Comparison of ENCODE assay signal across 8 cellular contexts in genomic region chr3:134449277-134449676, GRCh38. TPM values are rescaled to one million over a fixed set of nuclear protein-coding genes. Genes with fewer than 3 reads are reported as not detected.
DNase-seq lines count a peak whose midpoint lies in the region; ATAC-seq, FAIRE-seq and TF ChIP-seq lines count a peak whose summit lies in the region.

No MANE protein-coding gene starts in this region.

- H3K36me3 ChIP-seq in SK-N-SH (replicated peaks in 1 of 2; ENCODE audit: control insufficient read depth in 1 of 2, insufficient read depth in 2 of 2, low read length in 1 of 2) (no peaks in the 10 kb centered on the region), heart left ventricle (no peaks in the 10 kb centered on the region)

- H3K4me3 ChIP-seq in A549 (no peak overlapping the region), SK-N-SH (ENCODE audit: low read depth in 2 of 2, low read length in 1 of 2) (no peak overlapping the region), heart left ventricle (no peak overlapping the region)

- H3K4me1 ChIP-seq in A549 (no peaks in the 10 kb centered on the region), SK-N-SH (ENCODE audit: control insufficient read depth in 1 of 2, insufficient read depth in 2 of 2, low read depth in 1 of 2, low read length in 1 of 2) (no peaks in the 10 kb centered on the region), heart left ventricle (peaks cover 0 to 32% (median 20%) of the 10 kb centered on the region in 12 donors)

- TF ChIP-seq RAD21 in A549 (conservative IDR thresholded peaks at IDR 0.05 in 1 of 2, IDR thresholded peaks at IDR 0.05 in 1 of 2) (peak; percentile 36 to 62; a peak in 4 of 5 replicates), SK-N-SH (IDR thresholded peaks at IDR 0.05; ENCODE audit: low read length) (peak; percentile 55)

- H3F3A ChIP-seq in SK-N-SH (replicated peaks; ENCODE audit: insufficient read depth): no peaks in the 10 kb centered on the region

- no peaks in the 10 kb centered on the region for H3K36me3 Mint-ChIP-seq in stimulated activated effector memory CD8-positive, alpha-beta T cell treated with anti-CD3 and anti-CD28 coated beads, Interleukin-12 subunit alpha, Interleukin-12 subunit beta, amount 100 ng/mL, for 72 hours

- ATAC-seq in A549 (peak; percentile 66 to 88; a peak in 4 of 6 replicates), heart left ventricle (peak in 3 of 4 donors; percentile 31 to 73 (median 61)), GM19467 (IDR thresholded peaks at IDR 0.05; ENCODE audit: unreplicated experiment) (no peak)
- ATAC-seq in stimulated activated effector memory CD8-positive, alpha-beta T cell treated with anti-CD3 and anti-CD28 coated beads, Interleukin-12 subunit alpha, Interleukin-12 subunit beta, amount 100 ng/mL, for 72 hours: peak; percentile 9

- peaks cover 12% of the 10 kb centered on the region for H3K9me3 Mint-ChIP-seq in stimulated activated effector memory CD8-positive, alpha-beta T cell treated with anti-CD3 and anti-CD28 coated beads, Interleukin-12 subunit alpha, Interleukin-12 subunit beta, amount 100 ng/mL, for 72 hours

- H3K4me3 Mint-ChIP-seq in stimulated activated effector memory CD8-positive, alpha-beta T cell treated with anti-CD3 and anti-CD28 coated beads, Interleukin-12 subunit alpha, Interleukin-12 subunit beta, amount 100 ng/mL, for 72 hours: no peak overlapping the region

- DNase-seq in A549 (ENCODE audit: low read depth in 1 of 2, low spot score in 1 of 2): peak in 1 of 2 experiments; percentile 58
- peak; percentile 29 for DNase-seq in SK-N-SH
- peak in 1 of 5 donors; percentile 29 for DNase-seq in heart left ventricle
- peak in 1 of 2 donors; percentile 38 for DNase-seq in stimulated activated effector memory CD8-positive, alpha-beta T cell treated with anti-CD3 and anti-CD28 coated beads, Interleukin-12 subunit alpha, Interleukin-12 subunit beta, amount 100 ng/mL, for 72 hours (ENCODE audit: low spot score in 2 of 2)
- DNase-seq in UCSD-AML1 (lab: John Stamatoyannopoulos, UW; ENCODE audit: unreplicated experiment): no peak
- DNase-seq in epidermal melanocyte (ENCODE audit: insufficient read length, low spot score): no peak

- no peak overlapping the region for H3K9ac ChIP-seq in SK-N-SH

- H3K4me2 ChIP-seq in A549 (no peak overlapping the region), SK-N-SH (no peak overlapping the region)

- peak overlapping the region in 1 of 2 experiments; percentile 48; a peak in 1 of 6 replicates for H3K27ac ChIP-seq in A549
- H3K27ac ChIP-seq in SK-N-SH (ENCODE audit: low read depth in 2 of 2, low read length in 1 of 2): no peak overlapping the region
- no peak overlapping the region for H3K27ac ChIP-seq in heart left ventricle

- H3K27me3 ChIP-seq in SK-N-SH (ENCODE audit: insufficient read depth) (no peaks in the 10 kb centered on the region), heart left ventricle (peaks cover 0 to 1% (median 0%) of the 10 kb centered on the region in 9 donors)

- H3K9me3 ChIP-seq in A549 (0 out of 3 replicates have a peak, but pooled peaks cover 2% of the 10 kb centered on the region), SK-N-SH (no peaks in the 10 kb centered on the region), heart left ventricle (peaks cover 0 to 13% (median 0%) of the 10 kb centered on the region in 12 donors)

- no peaks in the 10 kb centered on the region for H3K4me1 Mint-ChIP-seq in stimulated activated effector memory CD8-positive, alpha-beta T cell treated with anti-CD3 and anti-CD28 coated beads, Interleukin-12 subunit alpha, Interleukin-12 subunit beta, amount 100 ng/mL, for 72 hours

- FAIRE-seq in A549 (lab: Jason Lieb, UNC): no peak

- intact Hi-C loops in heart left ventricle (cut with DNase I): loop anchor here in 2 of 10 donors (5.0 kb wide), 2 partner anchors 42 to 52 kb away; no protein-coding TSS in a partner anchor

- TF ChIP-seq CTCF in A549 (IDR thresholded peaks at IDR 0.05) (peak; percentile 21; the same call in 1 of the 3 replicates), GM12872 (IDR thresholded peaks at IDR 0.05; ENCODE audit: insufficient read depth, low read depth, low read length) (peak; percentile 41; the same call in 2 of the 3 replicates), SK-N-SH (IDR thresholded peaks at IDR 0.05) (peak; percentile 51), heart left ventricle (IDR thresholded peaks at IDR 0.05) (peak in 9 of 12 donors; percentile 19 to 53 (median 41))

- CTCF ChIA-PET in A549 (lab: Yijun Ruan, JAX) (interaction anchor here (1.0 to 2.3 kb wide), 9 partner anchors 10 to 91 kb away, joined by 3 to 9 read pairs (median 5); no protein-coding TSS in a partner anchor), SK-N-SH (lab: Yijun Ruan, JAX) (interaction anchor here (0.7 to 2.0 kb wide), 9 partner anchors 8 to 154 kb away, joined by 3 to 7 read pairs (median 3); no protein-coding TSS in a partner anchor)

- TF ChIP-seq POLR2A in A549 (IDR thresholded peaks at IDR 0.05; ENCODE audit: low read length) (no peak), heart left ventricle (IDR thresholded peaks at IDR 0.05) (no peak)

- H3K9me2 ChIP-seq in SK-N-SH: no peaks in the 10 kb centered on the region

- H2AFZ ChIP-seq in SK-N-SH (ENCODE audit: low read depth): no peak overlapping the region

- POLR2A ChIA-PET in A549 (lab: Yijun Ruan, JAX): no interaction called here
- POLR2A ChIA-PET in SK-N-SH (lab: Yijun Ruan, JAX): no interaction called here

- no peaks in the 10 kb centered on the region for H3K79me2 ChIP-seq in SK-N-SH (ENCODE audit: insufficient read depth)

- no peak overlapping the region for H3K27ac Mint-ChIP-seq in stimulated activated effector memory CD8-positive, alpha-beta T cell treated with anti-CD3 and anti-CD28 coated beads, Interleukin-12 subunit alpha, Interleukin-12 subunit beta, amount 100 ng/mL, for 72 hours

- 0% methylated on average over 1 of the region's 2 CpGs for WGBS in A549 (ENCODE audit: missing lambda C conversion rate)
- WGBS in SK-N-SH (ENCODE audit: low lambda C conversion rate): 80% methylated on average over 1 of the region's 2 CpGs
- 17 to 64% (median 57%) methylated on average over 1 to 2 of the region's 2 CpGs for WGBS in heart left ventricle, 4 donors

- no peaks in the 10 kb centered on the region for H4K20me1 ChIP-seq in SK-N-SH (ENCODE audit: insufficient read depth)

- no peak for TF ChIP-seq EP300 in A549 (IDR thresholded peaks at IDR 0.05)
- TF ChIP-seq EP300 in SK-N-SH (IDR thresholded peaks at IDR 0.05; ENCODE audit: borderline replicate concordance in 1 of 2, low read depth in 1 of 2, low read length in 1 of 2): no peak

TF ChIP-seq in A549, 52 proteins besides CTCF, POLR2A, EP300 and RAD21:
- peak; percentile 36; the same call in 2 of the 3 replicates for TF ChIP-seq SMC3 (IDR thresholded peaks at IDR 0.05)
- TF ChIP-seq, protein P1, sequence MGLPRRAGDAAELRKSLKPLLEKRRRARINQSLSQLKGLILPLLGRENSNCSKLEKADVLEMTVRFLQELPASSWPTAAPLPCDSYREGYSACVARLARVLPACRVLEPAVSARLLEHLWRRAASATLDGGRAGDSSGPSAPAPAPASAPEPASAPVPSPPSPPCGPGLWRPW (IDR thresholded peaks at IDR 0.05): no peak

TF ChIP-seq in SK-N-SH, 30 proteins besides CTCF, POLR2A, EP300 and RAD21:
- TF ChIP-seq TAF1 (IDR thresholded peaks at IDR 0.05; ENCODE audit: borderline replicate concordance, low read depth, low read length) (no peak), SMC3 (IDR thresholded peaks at IDR 0.05; ENCODE audit: low read depth, low read length) (peak; percentile 51), TEAD4 (IDR thresholded peaks at IDR 0.05; ENCODE audit: borderline replicate concordance, insufficient read depth) (no peak)

RNA-seq across cellular contexts. Expression of gene ANAPC13, which starts 36.5 kb away (rescaled TPM):
- polyA plus RNA-seq in A549 (2011; rRNA removed): 92.0 and 109 TPM in 2 replicates
- polyA plus RNA-seq in A549 (2012; cell fraction: cytosol; rRNA removed): 28.2 and 31.2 TPM in 2 replicates
- 6.2 and 9.5 TPM in 2 replicates for polyA plus RNA-seq in A549 (2012; cell fraction: nucleus; rRNA removed)
- 50.3 to 51.2 TPM (median 50.3 TPM) in 3 replicates for polyA plus RNA-seq in A549 (2017; fragmentation: RNase III; extraction: RNeasy Plus Mini Kit Qiagen cat#74134 plus additional on column Dnase treatment)
- 12.9 and 14.3 TPM in 2 replicates for polyA minus RNA-seq in A549 (2011; rRNA and poly(A)+ RNA removed)
- 63.5 and 76.4 TPM in 2 replicates for polyA plus RNA-seq in SK-N-SH (2012; rRNA removed)
- polyA plus RNA-seq in SK-N-SH (2012; cell fraction: cytosol; rRNA removed): 116 and 169 TPM in 2 replicates
- 15.0 and 24.7 TPM in 2 replicates for polyA plus RNA-seq in SK-N-SH (2012; cell fraction: nucleus; rRNA removed)
- 100 to 1,000 TPM in 1 of 9 donors, 10 to 100 TPM in 8; 53.4 to 109 (median 81.3) TPM for total RNA-seq in heart left ventricle
- polyA plus RNA-seq in heart left ventricle: 10 to 100 TPM; 49.0 to 93.5 TPM

RNA-seq across cellular contexts. Expression of gene CEP63, which starts 36.6 kb away (rescaled TPM):
- polyA plus RNA-seq in A549 (2011; rRNA removed): 14.0 and 24.0 TPM in 2 replicates
- 5.6 and 5.8 TPM in 2 replicates for polyA plus RNA-seq in A549 (2012; cell fraction: cytosol; rRNA removed)
- 5.5 and 5.6 TPM in 2 replicates for polyA plus RNA-seq in A549 (2012; cell fraction: nucleus; rRNA removed)
- 17.0 to 20.9 TPM (median 17.4 TPM) in 3 replicates for polyA plus RNA-seq in A549 (2017; fragmentation: RNase III; extraction: RNeasy Plus Mini Kit Qiagen cat#74134 plus additional on column Dnase treatment)
- 5.4 and 5.6 TPM in 2 replicates for polyA minus RNA-seq in A549 (2011; rRNA and poly(A)+ RNA removed)
- 6.0 and 6.3 TPM in 2 replicates for polyA plus RNA-seq in SK-N-SH (2012; rRNA removed)
- 9.8 and 14.6 TPM in 2 replicates for polyA plus RNA-seq in SK-N-SH (2012; cell fraction: cytosol; rRNA removed)
- polyA plus RNA-seq in SK-N-SH (2012; cell fraction: nucleus; rRNA removed): 3.6 and 14.0 TPM in 2 replicates
- total RNA-seq in heart left ventricle: 10 to 100 TPM; 19.1 to 35.3 (median 30.3) TPM
- polyA plus RNA-seq in heart left ventricle: 10 to 100 TPM; 27.0 to 27.2 TPM

Comparison
In these comparisons a context has a peak if more than half of its experiments do, and no peak if none do; other contexts are left out.
1. Of the 12 proteins assayed by ChIP-seq in both A549 and SK-N-SH: peak only in A549: none; only in SK-N-SH: none; in both: CTCF, RAD21 and SMC3; in neither: 9.